Comparison of ENCODE assay signal across 8 cellular contexts in the genomic region with DNA sequence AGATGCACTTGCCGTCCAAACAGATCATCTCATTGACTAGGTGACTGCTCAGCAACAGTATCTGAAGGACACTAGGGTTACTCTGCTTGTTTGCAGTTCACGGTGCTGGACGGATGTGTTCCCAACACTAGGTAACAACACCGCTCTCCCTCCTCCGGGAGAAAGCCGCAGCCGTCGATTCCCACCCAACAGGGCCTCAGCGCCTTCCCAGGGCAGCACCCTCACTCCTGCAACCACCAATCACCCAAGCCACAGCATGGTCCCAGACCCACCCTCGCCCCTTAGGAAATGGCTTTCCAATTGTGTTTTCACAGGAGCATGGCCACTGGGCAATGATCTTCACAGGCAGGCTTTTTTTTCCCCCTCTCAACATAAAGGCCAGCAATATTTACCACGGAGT. TPM values are rescaled to one million over a fixed set of nuclear protein-coding genes. Genes with fewer than 3 reads are reported as not detected.
DNase-seq lines count a peak whose midpoint lies in the region; ATAC-seq and TF ChIP-seq lines count a peak whose summit lies in the region.

No MANE protein-coding gene starts in this region.

- TF ChIP-seq POLR2A in heart left ventricle (IDR thresholded peaks at IDR 0.05) (no peak), transverse colon (IDR thresholded peaks at IDR 0.05) (no peak)

- DNase-seq in heart left ventricle (no peak), left ventricle myocardium superior (no peak), astrocyte of the cerebellum (ENCODE audit: low read depth) (no peak), transverse colon (no peak), sciatic nerve (ENCODE audit: low spot score) (no peak), GOT3 (lab: John Stamatoyannopoulos, UW) (no peak)

- H3K4me3 ChIP-seq in heart left ventricle, result peak overlapping the region in 9 of 12 donors; percentile 59 to 81 (median 72)
- H3K4me3 ChIP-seq in astrocyte of the cerebellum (ENCODE audit: low read depth, low read length), result peak overlapping the region; percentile 55
- peak overlapping the region; percentile 44 for H3K4me3 ChIP-seq in mesodermal cell (ENCODE audit: extremely low read depth, insufficient read depth, low read length, poor library complexity, severe bottlenecking)
- peak overlapping the region in 2 of 4 donors; percentile 52 to 69 for H3K4me3 ChIP-seq in transverse colon

- no peaks in the 10 kb centered on the region for H3K36me3 ChIP-seq in heart left ventricle
- H3K36me3 ChIP-seq in mesodermal cell (ENCODE audit: control insufficient read depth, insufficient read depth, low read length), result no peaks in the 10 kb centered on the region
- no peaks in the 10 kb centered on the region for H3K36me3 ChIP-seq in transverse colon

- 86 to 92% (median 88%) methylated on average over 11 of the region's 11 CpGs for WGBS in heart left ventricle, 4 donors
- 93 to 94% methylated on average over 8 to 10 of the region's 11 CpGs for WGBS in mesodermal cell (ENCODE audit: insufficient coverage in 2 of 2), 2 experiments
- 91% methylated on average over 11 of the region's 11 CpGs; no CpG with 5 or more reads in 1 of the 2 donors for WGBS in transverse colon (ENCODE audit: low coverage in 1 of 2), 2 donors

- TF ChIP-seq CTCF in heart left ventricle (IDR thresholded peaks at IDR 0.05) (no peak), astrocyte of the cerebellum (IDR thresholded peaks at IDR 0.05; ENCODE audit: low read depth, low read length, missing control alignments) (no peak), transverse colon (IDR thresholded peaks at IDR 0.05) (no peak)

- no peak for ATAC-seq in heart left ventricle
- no peak for ATAC-seq in left ventricle myocardium superior
- ATAC-seq in HG03378 (IDR thresholded peaks at IDR 0.05; ENCODE audit: unreplicated experiment), result no peak
- ATAC-seq in sciatic nerve, result no peak

- H3K9me3 ChIP-seq in heart left ventricle (peaks cover 0 to 4% (median 0%) of the 10 kb centered on the region in 12 donors), mesodermal cell (ENCODE audit: control insufficient read depth, low read length) (no peaks in the 10 kb centered on the region), transverse colon (no peaks in the 10 kb centered on the region)

- peaks cover 0 to 54% (median 14%) of the 10 kb centered on the region in 12 donors for H3K4me1 ChIP-seq in heart left ventricle
- H3K4me1 ChIP-seq in mesodermal cell (ENCODE audit: control insufficient read depth, insufficient read depth, low read length, poor library complexity, severe bottlenecking), result peaks cover 9% of the 10 kb centered on the region
- H3K4me1 ChIP-seq in transverse colon, result peaks cover 4 to 28% (median 24%) of the 10 kb centered on the region in 4 donors

- intact Hi-C loops in heart left ventricle (cut with DNase I) (loop anchor here in 3 of 10 donors (2.0 to 10.0 kb wide), 3 partner anchors 203 to 223 kb away; partner anchors contain the start of gene SUSD4 (in 2 of the 3)), left ventricle myocardium superior (cut with micrococcal nuclease) (no loop called here), transverse colon (cut with DNase I; ENCODE audit: low total_unique reads) (loop anchor here (10.0 kb wide), 1 partner anchor 543 kb away; no protein-coding TSS in a partner anchor), sciatic nerve (cut with DNase I) (no loop called here)

- H3K27ac ChIP-seq in heart left ventricle (peak overlapping the region in 8 of 12 donors; percentile 33 to 88 (median 68)), mesodermal cell (ENCODE audit: low read depth, low read length, severe bottlenecking) (no peak overlapping the region), transverse colon (peak overlapping the region; percentile 62 to 71 (median 64))

- H3K27me3 ChIP-seq in heart left ventricle (no peaks in the 10 kb centered on the region), transverse colon (no peaks in the 10 kb centered on the region)

- in situ Hi-C loops in astrocyte of the cerebellum (cut with HindIII; ENCODE audit: low sequenced_read_pairs), result loop anchor here (5.0 kb wide), 1 partner anchor 360 kb away; no protein-coding TSS in a partner anchor
- in situ Hi-C loops in transverse colon (cut with MboI; ENCODE audit: low pct_ligation_motif_present in 1 of 4, low pct_unique_long_range_greater_than_20kb in 1 of 4, low sequenced_read_pairs in 3 of 4), result no loop called here

- TF ChIP-seq EP300 in transverse colon (IDR thresholded peaks at IDR 0.05; ENCODE audit: low read depth), result no peak

RNA-seq across cellular contexts. Expression of gene TLR5, which starts 0.8 kb away (rescaled TPM):
- total RNA-seq in heart left ventricle (1 to 10 TPM in 7 of 9 donors, under 1 TPM in 2; 0.25 to 9.0 (median 2.0) TPM), left ventricle myocardium superior (2.5 TPM), transverse colon (1 to 10 TPM in 3 of 4 donors, not detected in 1; 1.9 to 9.4 (median 3.8) TPM), sciatic nerve (16.4 TPM)
- polyA plus RNA-seq in heart left ventricle, result under 1 TPM; 0.50 to 0.72 TPM
- polyA plus RNA-seq in mesodermal cell (2013, experiment 1 of 2), result 0.88 TPM
- 1.9 TPM for polyA plus RNA-seq in mesodermal cell (2013, experiment 2 of 2)
